Comparison of ENCODE assay signal across 1 cellular context in genomic region chr20:10411673-10412072, GRCh38.
TF ChIP-seq lines count a peak whose summit lies in the region.

No MANE protein-coding gene starts in this region.

TF ChIP-seq in HepG2, 621 proteins besides CTCF, POLR2A, EP300 and RAD21 (continued from another document):
- TF ChIP-seq ARNT (IDR thresholded peaks at IDR 0.05) (no peak), CHD2 (IDR thresholded peaks at IDR 0.05; ENCODE audit: low read depth, low read length) (no peak), MYC (CRISPR knock-in tag; IDR thresholded peaks at IDR 0.05; ENCODE audit: borderline replicate concordance) (no peak), SOX6 (IDR thresholded peaks at IDR 0.05) (no peak), SOX6 (CRISPR knock-in tag; IDR thresholded peaks at IDR 0.05) (no peak)
